Comparison of ENCODE assay signal across 9 cellular contexts in the genomic region with DNA sequence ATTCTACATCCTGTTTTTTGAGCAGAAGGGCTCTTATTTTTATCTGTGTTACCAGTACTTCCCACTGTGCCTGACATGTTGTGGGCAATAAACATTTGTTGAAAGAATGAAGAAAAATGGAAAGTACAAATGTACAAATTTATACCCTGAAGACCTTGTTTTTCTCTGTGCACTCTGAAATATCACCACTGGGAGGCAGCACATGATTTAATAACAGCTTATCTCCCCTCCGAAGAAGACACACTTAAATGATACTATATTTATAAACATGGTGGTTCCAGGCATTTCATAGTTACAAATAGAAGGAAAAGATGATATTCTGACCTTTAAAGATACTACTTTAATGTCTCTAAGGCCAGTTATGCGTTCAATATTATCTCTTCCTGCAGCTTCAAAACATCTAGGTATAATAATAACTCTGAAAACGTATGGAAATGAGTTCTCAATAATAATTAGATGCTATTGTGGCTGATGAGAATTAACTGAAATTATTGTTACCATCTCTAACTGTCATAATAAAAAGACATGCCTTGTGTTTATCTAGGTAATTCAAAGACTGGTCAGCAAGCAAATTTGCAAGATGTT. TPM values are rescaled to one million over a fixed set of nuclear protein-coding genes. Genes with fewer than 3 reads are reported as not detected.
DNase-seq lines count a peak whose midpoint lies in the region; ATAC-seq and TF ChIP-seq lines count a peak whose summit lies in the region.
"Had no signal": no experiment of that assay in that cellular context is flagged by ENCODE, and none has a peak within 500 bp of the region (broad histone marks: within the 10 kb centered on the region; RNA-seq: fewer than 3 reads in every experiment).

No MANE protein-coding gene starts in this region.

- H3K27ac ChIP-seq in right atrium auricular region: no peak overlapping the region
- H3K27ac ChIP-seq: SJSA1 had no signal

- peak; percentile 51 to 82 for TF ChIP-seq CTCF in right atrium auricular region (IDR thresholded peaks at IDR 0.05)

- no peak overlapping the region for H3K4me3 Mint-ChIP-seq in activated naive CD8-positive, alpha-beta T cell treated with anti-CD3 and anti-CD28 coated beads, Interleukin-2, amount 50 U/mL, for 24 hours

- ATAC-seq in GM19438 (IDR thresholded peaks at IDR 0.05; ENCODE audit: low read depth, unreplicated experiment): peak; percentile 81
- peak; percentile 69 for ATAC-seq in activated naive CD8-positive, alpha-beta T cell treated with anti-CD3 and anti-CD28 coated beads, Interleukin-2, amount 50 U/mL, for 24 hours

- DNase-seq in COLO668 (lab: John Stamatoyannopoulos, UW; ENCODE audit: unreplicated experiment) (peak; percentile 70), RPMI7951 (ENCODE audit: low read depth) (peak; percentile 55), right atrium auricular region (ENCODE audit: low spot score) (no peak), 8988T (no peak)
- peak; percentile 59 for DNase-seq in Jurkat, Clone E6-1 (ENCODE audit: low read depth, low spot score)
- DNase-seq in activated naive CD8-positive, alpha-beta T cell treated with anti-CD3 and anti-CD28 coated beads, Interleukin-2, amount 50 U/mL, for 24 hours: peak; percentile 52
- DNase-seq in stimulated activated CD4-positive, alpha-beta T cell treated with anti-CD3 and anti-CD28 coated beads, Interleukin-12 subunit alpha, Interleukin-12 subunit beta, amount 100 ng/mL, for 4 hours: peak; percentile 30

- H3K4me3 ChIP-seq in Jurkat, Clone E6-1 (ENCODE audit: low read length): no peak overlapping the region
- no peak overlapping the region for H3K4me3 ChIP-seq in right atrium auricular region
- H3K4me3 ChIP-seq: SJSA1 had no signal

- H3K27me3 ChIP-seq in right atrium auricular region: no peaks in the 10 kb centered on the region
- H3K27me3 ChIP-seq: SJSA1 had no signal

- H3K4me1 ChIP-seq in right atrium auricular region: no peaks in the 10 kb centered on the region
- H3K4me1 ChIP-seq: SJSA1 had no signal

- H3K36me3 ChIP-seq in right atrium auricular region: no peaks in the 10 kb centered on the region
- H3K36me3 ChIP-seq: SJSA1 had no signal

- no peaks in the 10 kb centered on the region for H3K9me3 Mint-ChIP-seq in activated naive CD8-positive, alpha-beta T cell treated with anti-CD3 and anti-CD28 coated beads, Interleukin-2, amount 50 U/mL, for 24 hours

- H3K27ac Mint-ChIP-seq in activated naive CD8-positive, alpha-beta T cell treated with anti-CD3 and anti-CD28 coated beads, Interleukin-2, amount 50 U/mL, for 24 hours: no peak overlapping the region

- peaks cover 3% of the 10 kb centered on the region for H3K27me3 Mint-ChIP-seq in activated naive CD8-positive, alpha-beta T cell treated with anti-CD3 and anti-CD28 coated beads, Interleukin-2, amount 50 U/mL, for 24 hours

- H3K4me1 Mint-ChIP-seq in activated naive CD8-positive, alpha-beta T cell treated with anti-CD3 and anti-CD28 coated beads, Interleukin-2, amount 50 U/mL, for 24 hours: peaks cover 22% of the 10 kb centered on the region

- H3K36me3 Mint-ChIP-seq in activated naive CD8-positive, alpha-beta T cell treated with anti-CD3 and anti-CD28 coated beads, Interleukin-2, amount 50 U/mL, for 24 hours (ENCODE audit: low read depth): no peaks in the 10 kb centered on the region

- H3K9me3 ChIP-seq in right atrium auricular region: no peaks in the 10 kb centered on the region
- H3K9me3 ChIP-seq: SJSA1 had no signal

RNA-seq across cellular contexts. Expression of a gene that starts 12.8 kb away (rescaled TPM):
- polyA plus RNA-seq in Jurkat, Clone E6-1 (2012; ENCODE audit: insufficient read depth, insufficient read length): not detected
- total RNA-seq in RPMI7951 (2014; rRNA removed; shearing (Covaris generic)): not detected in 2 replicates
- under 1 TPM in 1 of 2 donors, not detected in 1; 0.85 TPM for total RNA-seq in right atrium auricular region
- total RNA-seq: SJSA1 had no signal

RNA-seq across cellular contexts. Expression of a gene that starts 36.0 kb away (rescaled TPM):
- not detected for polyA plus RNA-seq in Jurkat, Clone E6-1 (2012; ENCODE audit: insufficient read depth, insufficient read length)
- not detected in 2 replicates for total RNA-seq in RPMI7951 (2014; rRNA removed; shearing (Covaris generic))
- total RNA-seq in right atrium auricular region: not detected
- total RNA-seq: SJSA1 had no signal

Comparison
In these comparisons a context has a peak if more than half of its experiments do, and no peak if none do; other contexts are left out.
1. DNase-seq: peak in COLO668 (single experiment), Jurkat, Clone E6-1 (single experiment), RPMI7951 (single experiment), activated naive CD8-positive, alpha-beta T cell treated with anti-CD3 and anti-CD28 coated beads, Interleukin-2, amount 50 U/mL, for 24 hours (single experiment) and stimulated activated CD4-positive, alpha-beta T cell treated with anti-CD3 and anti-CD28 coated beads, Interleukin-12 subunit alpha, Interleukin-12 subunit beta, amount 100 ng/mL, for 4 hours (single experiment); none in right atrium auricular region (single experiment) and 8988T (single experiment).